In the genomic region with DNA sequence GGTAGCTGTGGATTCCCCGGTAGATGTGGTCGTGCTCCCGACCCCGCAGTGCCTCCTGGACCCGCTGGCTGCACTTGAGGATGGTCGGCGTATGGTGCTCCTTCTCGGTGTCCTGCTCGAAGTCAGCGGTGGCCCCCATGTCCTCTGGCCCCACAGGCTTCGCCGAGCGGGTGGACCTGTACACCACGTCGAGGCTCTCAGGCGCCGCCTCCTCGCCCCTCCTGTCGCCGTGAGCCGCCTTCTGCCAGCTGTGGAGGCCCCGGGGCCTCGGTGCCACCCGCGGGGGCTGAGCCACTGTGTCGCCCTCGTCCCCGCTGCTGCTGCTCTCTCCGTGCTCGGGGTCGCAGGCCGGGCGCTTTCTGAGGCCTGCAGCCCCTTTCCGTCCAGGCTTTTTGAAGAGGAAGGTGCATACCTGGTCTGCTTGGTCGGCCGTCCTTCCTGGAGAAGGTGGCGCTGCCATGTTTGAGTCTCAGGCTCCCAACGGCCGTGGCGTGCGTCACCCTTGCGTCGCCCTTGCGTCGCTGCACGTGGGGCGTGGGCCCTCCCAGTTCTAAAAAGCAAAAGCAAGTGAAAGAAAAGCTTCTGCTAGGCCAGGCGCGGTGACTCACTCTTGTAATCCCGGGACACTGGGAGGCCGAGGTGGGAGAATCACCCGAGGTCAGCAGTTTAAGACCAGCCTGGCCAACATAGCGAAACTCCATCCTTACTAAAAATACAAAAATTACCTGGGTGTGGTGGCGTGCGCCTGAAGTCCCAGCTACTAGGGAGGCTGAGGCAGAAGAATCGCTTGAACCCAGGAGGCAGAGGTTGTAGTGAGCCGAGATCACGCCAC, we compare ENCODE assay signal across 21 cellular contexts. TPM values are rescaled to one million over a fixed set of nuclear protein-coding genes. Genes with fewer than 3 reads are reported as not detected.
"Had no signal": no experiment of that assay in that cellular context is flagged by ENCODE, and none has a peak within 500 bp of the region (broad histone marks: within the 10 kb centered on the region; RNA-seq: fewer than 3 reads in every experiment).

A gene (minus strand): TSS at position 493 of the 832 bp plus-strand sequence. CDS start 33 bp downstream, at position 460.

- H3K27ac ChIP-seq: esophagus muscularis mucosa had no signal

- FAIRE-seq: bronchial epithelial cell, endothelial cell of umbilical vein had no signal

- H3K9me3 ChIP-seq: esophagus muscularis mucosa had no signal

- H3K4me3 ChIP-seq: esophagus muscularis mucosa had no signal

- H3K4me3 Mint-ChIP-seq: activated CD4-positive, alpha-beta T cell treated with anti-CD3 and anti-CD28 coated beads, Interleukin-2, amount 10 ng/mL, durations not matched to agents 24 days and 14 days; activated CD8-positive, alpha-beta T cell treated with anti-CD3 and anti-CD28 coated beads, Interleukin-2, amount 10 ng/mL, durations not matched to agents 7 days and 5 days; activated T-cell treated with anti-CD3 and anti-CD28 coated beads, Interleukin-2, amount 50 U/mL, for 4 hours; dendritic cell treated with granulocyte-macrophage colony-stimulating factor and Interleukin-4, amounts not matched to agents 40 ng/mL and 50 ng/mL, for 4 days; immature natural killer cell; stimulated activated naive CD8-positive, alpha-beta T cell treated with anti-CD3 and anti-CD28 coated beads, Interleukin-15, Interleukin-2, amounts not matched to agents 100 ng/mL and 50 ng/mL, for 24 hours; type B pancreatic cell had no signal

- ATAC-seq: activated CD8-positive, alpha-beta T cell treated with anti-CD3 and anti-CD28 coated beads, Interleukin-2, amount 10 ng/mL, durations not matched to agents 7 days and 5 days; activated T-cell treated with anti-CD3 and anti-CD28 coated beads, Interleukin-2, amount 50 U/mL, for 4 hours had no signal

- H3K27ac Mint-ChIP-seq: activated CD4-positive, alpha-beta T cell treated with anti-CD3 and anti-CD28 coated beads, Interleukin-2, amount 10 ng/mL, durations not matched to agents 24 days and 14 days; activated CD8-positive, alpha-beta T cell treated with anti-CD3 and anti-CD28 coated beads, Interleukin-2, amount 10 ng/mL, durations not matched to agents 7 days and 5 days; dendritic cell treated with granulocyte-macrophage colony-stimulating factor and Interleukin-4, amounts not matched to agents 40 ng/mL and 50 ng/mL, for 4 days; immature natural killer cell; progenitor cell of endocrine pancreas; stimulated activated naive CD8-positive, alpha-beta T cell treated with anti-CD3 and anti-CD28 coated beads, Interleukin-15, Interleukin-2, amounts not matched to agents 100 ng/mL and 50 ng/mL, for 24 hours; type B pancreatic cell had no signal

- H3K4me1 Mint-ChIP-seq: immature natural killer cell had no signal

- DNase-seq: activated CD4-positive, alpha-beta T cell treated with anti-CD3 and anti-CD28 coated beads, Interleukin-2, amount 10 ng/mL, durations not matched to agents 24 days and 14 days; activated CD8-positive, alpha-beta T cell treated with anti-CD3 and anti-CD28 coated beads, Interleukin-2, amount 10 ng/mL, durations not matched to agents 7 days and 5 days; activated naive CD4-positive, alpha-beta T cell treated with anti-CD3 and anti-CD28 coated beads, Interleukin-2, amount 50 U/mL, for 16 hours; activated T-cell treated with anti-CD3 and anti-CD28 coated beads, Interleukin-2, amount 50 U/mL, for 4 hours; cerebellar nuclear complex; effector CD8-positive, alpha-beta T cell; immature natural killer cell; T-helper 1 cell; T-helper 9 cell had no signal

- H3K27me3 Mint-ChIP-seq: dendritic cell treated with granulocyte-macrophage colony-stimulating factor and Interleukin-4, amounts not matched to agents 40 ng/mL and 50 ng/mL, for 4 days; progenitor cell of endocrine pancreas; type B pancreatic cell had no signal

- H3K9me3 Mint-ChIP-seq: activated CD4-positive, alpha-beta T cell treated with anti-CD3 and anti-CD28 coated beads, Interleukin-2, amount 10 ng/mL, durations not matched to agents 24 days and 14 days; activated T-cell treated with anti-CD3 and anti-CD28 coated beads, Interleukin-2, amount 50 U/mL, for 4 hours; dendritic cell treated with granulocyte-macrophage colony-stimulating factor and Interleukin-4, amounts not matched to agents 40 ng/mL and 50 ng/mL, for 4 days; stimulated activated naive CD8-positive, alpha-beta T cell treated with anti-CD3 and anti-CD28 coated beads, Interleukin-15, Interleukin-2, amounts not matched to agents 100 ng/mL and 50 ng/mL, for 24 hours; type B pancreatic cell had no signal

- H3K27me3 ChIP-seq: esophagus muscularis mucosa had no signal

- H3K36me3 Mint-ChIP-seq: immature natural killer cell had no signal

RNA-seq across cellular contexts. Expression of the gene that starts here (rescaled TPM):
- total RNA-seq: activated CD4-positive, alpha-beta T cell treated with anti-CD3 and anti-CD28 coated beads, Interleukin-2, amount 10 ng/mL, durations not matched to agents 24 days and 14 days; activated CD8-positive, alpha-beta T cell treated with anti-CD3 and anti-CD28 coated beads, Interleukin-2, amount 10 ng/mL, durations not matched to agents 7 days and 5 days; activated T-cell treated with anti-CD3 and anti-CD28 coated beads, Interleukin-2, amount 50 U/mL, for 4 hours; bronchial epithelial cell; endothelial cell of umbilical vein; esophagus muscularis mucosa; liver; mesenteric fat pad; omental fat pad; progenitor cell of endocrine pancreas; skeletal muscle tissue had no signal
- polyA plus RNA-seq: endothelial cell of umbilical vein, immature natural killer cell, neural cell had no signal
